9 cellular contexts compared by ENCODE assay signal in the genomic region with DNA sequence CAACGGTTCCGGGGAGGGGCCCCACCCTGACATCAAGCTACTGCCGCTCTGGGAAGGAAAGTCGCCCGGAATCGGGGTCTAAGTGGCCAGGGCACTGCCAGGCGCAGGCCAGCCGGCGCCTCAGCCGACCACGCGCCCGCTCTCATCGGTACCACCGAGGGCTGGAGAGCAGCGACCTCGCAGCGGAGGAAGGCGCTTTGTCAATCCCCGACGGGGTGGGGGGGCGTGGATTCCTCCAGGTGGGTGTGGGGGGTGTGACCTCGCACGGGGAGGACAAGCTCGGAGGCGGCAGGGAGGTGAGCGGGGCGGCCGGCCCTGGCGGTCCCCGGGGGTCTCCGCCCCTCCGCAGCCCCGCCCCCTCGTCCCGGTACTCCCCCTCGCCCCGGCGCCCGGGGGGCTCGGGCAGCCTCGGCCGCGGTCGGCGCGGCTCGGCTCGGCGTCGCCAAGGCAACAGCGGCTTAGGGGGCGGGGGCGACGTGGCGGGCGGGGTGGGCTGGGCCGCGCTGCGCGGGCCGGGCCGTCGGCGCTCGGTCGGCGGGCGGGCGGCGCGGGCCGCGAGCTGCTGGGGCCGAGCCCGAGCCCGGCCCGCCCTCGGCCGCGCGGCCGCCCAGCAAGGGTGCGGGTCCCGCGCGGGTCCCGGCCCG. TPM values are rescaled to one million over a fixed set of nuclear protein-coding genes. Genes with fewer than 3 reads are reported as not detected.
A peak's percentile ranks its signal among the peaks of the same experiment; 100 is the strongest.
DNase-seq lines count a peak whose midpoint lies in the region; ATAC-seq and TF ChIP-seq lines count a peak whose summit lies in the region.
"Had no signal": no experiment of that assay in that cellular context is flagged by ENCODE, and none has a peak within 500 bp of the region (broad histone marks: within the 10 kb centered on the region; RNA-seq: fewer than 3 reads in every experiment).

No MANE protein-coding gene starts in this region.

- peak; percentile 51 for ATAC-seq in effector memory CD8-positive, alpha-beta T cell (replicated peaks)
- ATAC-seq in GM18873 (IDR thresholded peaks at IDR 0.05; ENCODE audit: low FRiP score, unreplicated experiment) (no peak), GM21528 (IDR thresholded peaks at IDR 0.05; ENCODE audit: low FRiP score, unreplicated experiment) (no peak)

- peak overlapping the region; percentile 66 for H3K27ac ChIP-seq in neural cell (ENCODE audit: low read length)

- H3K36me3 Mint-ChIP-seq in effector memory CD8-positive, alpha-beta T cell (ENCODE audit: insufficient read depth), result peaks cover 14% of the 10 kb centered on the region
- H3K36me3 Mint-ChIP-seq: activated naive CD4-positive, alpha-beta T cell treated with anti-CD3 and anti-CD28 coated beads, Interleukin-2, amount 50 U/mL, for 24 hours had no signal

- no peaks in the 10 kb centered on the region for H3K9me3 ChIP-seq in neural cell (ENCODE audit: low read length)

- no peaks in the 10 kb centered on the region for H3K27me3 ChIP-seq in neural cell (ENCODE audit: insufficient read depth, low read depth, low read length)

- no peaks in the 10 kb centered on the region for H3F3A ChIP-seq in neural cell (ENCODE audit: insufficient read depth, low read length, poor library complexity, severe bottlenecking)

- H4K20me1 ChIP-seq in neural cell (ENCODE audit: insufficient read depth), result peaks cover 17% of the 10 kb centered on the region

- H3K27ac Mint-ChIP-seq in effector memory CD8-positive, alpha-beta T cell, result no peak overlapping the region
- H3K27ac Mint-ChIP-seq: activated naive CD4-positive, alpha-beta T cell treated with anti-CD3 and anti-CD28 coated beads, Interleukin-2, amount 50 U/mL, for 24 hours had no signal

- TF ChIP-seq CTCF in neural cell (IDR thresholded peaks at IDR 0.05; ENCODE audit: poor library complexity, severe bottlenecking), result no peak

- peak overlapping the region; percentile 98 for H3K4me3 ChIP-seq in neural cell (ENCODE audit: low read length)

- peak overlapping the region; percentile 83 for H3K9ac ChIP-seq in neural cell (ENCODE audit: low read length)

- peak overlapping the region; percentile 63 to 65 for H3K4me3 Mint-ChIP-seq in effector memory CD8-positive, alpha-beta T cell

- in situ Hi-C loops in ACHN (cut with HindIII; ENCODE audit: low pct_ligation_motif_present, low pct_unique_long_range_greater_than_20kb, low sequenced_read_pairs), result no loop called here

- TF ChIP-seq EP300 in neural cell (conservative IDR thresholded peaks at IDR 0.05; ENCODE audit: poor library complexity, severe bottlenecking), result no peak

- peaks cover 21 to 22% of the 10 kb centered on the region in 2 donors for H3K4me1 Mint-ChIP-seq in effector memory CD8-positive, alpha-beta T cell (ENCODE audit: low read depth in 2 of 2)
- H3K4me1 Mint-ChIP-seq: activated naive CD4-positive, alpha-beta T cell treated with anti-CD3 and anti-CD28 coated beads, Interleukin-2, amount 50 U/mL, for 24 hours had no signal

- peak; percentile 11 for TF ChIP-seq RAD21 in neural cell (conservative IDR thresholded peaks at IDR 0.05)

- peak overlapping the region; percentile 24 for H3K4me2 ChIP-seq in neural cell (ENCODE audit: low read length)

- H3K9me2 ChIP-seq in neural cell (ENCODE audit: insufficient read depth, low read length), result no peaks in the 10 kb centered on the region

- peak; percentile 16 for DNase-seq in stimulated activated CD4-positive, alpha-beta T cell treated with anti-CD3 and anti-CD28 coated beads, Interleukin-15, amount 100 ng/mL, for 24 hours
- DNase-seq in stimulated activated CD4-positive, alpha-beta T cell treated with anti-CD3 and anti-CD28 coated beads, Interleukin-12 subunit alpha, Interleukin-12 subunit beta, amount 100 ng/mL, for 4 hours, result no peak
- DNase-seq in NCI-H748 (lab: John Stamatoyannopoulos, UW; ENCODE audit: unreplicated experiment), result peak; percentile 81
- DNase-seq in effector memory CD8-positive, alpha-beta T cell, result peak in 2 of 3 experiments; percentile 18 to 21
- DNase-seq in ACHN, result no peak

- no peaks in the 10 kb centered on the region for H3K9me3 Mint-ChIP-seq in effector memory CD8-positive, alpha-beta T cell
- H3K9me3 Mint-ChIP-seq: activated naive CD4-positive, alpha-beta T cell treated with anti-CD3 and anti-CD28 coated beads, Interleukin-2, amount 50 U/mL, for 24 hours had no signal

- H3K79me2 ChIP-seq in neural cell (replicated peaks; ENCODE audit: insufficient read depth, low read length), result peaks cover 56% of the 10 kb centered on the region

- no peaks in the 10 kb centered on the region for H3K36me3 ChIP-seq in neural cell (ENCODE audit: insufficient read depth, low read length)

- peaks cover 11 to 17% of the 10 kb centered on the region in 2 donors for H3K27me3 Mint-ChIP-seq in effector memory CD8-positive, alpha-beta T cell

- peak overlapping the region; percentile 76 for H2AFZ ChIP-seq in neural cell (ENCODE audit: low read depth, low read length)

TF ChIP-seq in neural cell, 6 proteins besides CTCF, POLR2A, EP300 and RAD21:
- peak; percentile 9 for TF ChIP-seq SMC3 (conservative IDR thresholded peaks at IDR 0.05; ENCODE audit: poor library complexity)
- no peak for TF ChIP-seq TAF1 (IDR thresholded peaks at IDR 0.05; ENCODE audit: low read depth)
- TF ChIP-seq REST (IDR thresholded peaks at IDR 0.05; ENCODE audit: borderline replicate concordance), result peak; percentile 4
- peak; percentile 28 for TF ChIP-seq POLR2AphosphoS5 (IDR thresholded peaks at IDR 0.05)
- TF ChIP-seq EZH2 (IDR thresholded peaks at IDR 0.05; ENCODE audit: borderline replicate concordance, insufficient read depth, low read length, poor library complexity, severe bottlenecking), result no peak
- TF ChIP-seq MXI1 (conservative IDR thresholded peaks at IDR 0.05; ENCODE audit: poor library complexity, severe bottlenecking), result peak; percentile 5

RNA-seq across cellular contexts. Expression of gene DAB2IP, which starts 47.3 kb away (rescaled TPM):
- polyA plus RNA-seq in neural cell, result 17.3 and 24.8 TPM in 2 replicates
- polyA minus RNA-seq in neural cell, result 29.0 and 31.4 TPM in 2 replicates

Comparison
In these comparisons a context has a peak if more than half of its experiments do, and no peak if none do; other contexts are left out.
1. DNase-seq: peak in stimulated activated CD4-positive, alpha-beta T cell treated with anti-CD3 and anti-CD28 coated beads, Interleukin-15, amount 100 ng/mL, for 24 hours (single experiment), NCI-H748 (single experiment) and effector memory CD8-positive, alpha-beta T cell (2 of 3); none in stimulated activated CD4-positive, alpha-beta T cell treated with anti-CD3 and anti-CD28 coated beads, Interleukin-12 subunit alpha, Interleukin-12 subunit beta, amount 100 ng/mL, for 4 hours (single experiment) and ACHN (single experiment).